ENCODE assay signal across 1 cellular context in genomic region chr14:68399971-68400370, GRCh38.
TF ChIP-seq lines count a peak whose summit lies in the region.

No MANE protein-coding gene starts in this region.

TF ChIP-seq in GM12878, 131 proteins besides CTCF, POLR2A, EP300 and RAD21 (continued from another document):
- no peak for TF ChIP-seq ZNF592 (IDR thresholded peaks at IDR 0.05)
